ENCODE assay signal across 1 cellular context in the genomic region with DNA sequence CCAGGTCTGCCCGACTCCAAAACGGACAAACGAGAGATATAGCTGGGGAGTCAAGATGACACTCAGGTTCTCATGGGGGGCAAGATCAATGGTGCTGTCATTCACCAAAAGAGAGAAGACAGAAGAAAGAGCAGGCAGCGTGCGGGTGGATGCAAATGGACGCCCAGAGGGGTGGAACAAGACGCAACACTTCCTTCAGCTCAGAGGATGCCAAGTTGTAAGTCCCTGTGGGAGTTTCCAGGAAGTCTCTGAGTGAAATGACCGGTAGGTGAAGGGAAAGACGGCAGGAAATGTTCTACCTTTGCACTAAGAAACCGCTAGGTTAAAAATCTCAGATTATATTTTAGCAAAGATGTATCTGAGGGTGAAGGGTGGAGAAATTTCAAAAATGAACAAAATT.
TF ChIP-seq lines count a peak whose summit lies in the region.

No MANE protein-coding gene starts in this region.

TF ChIP-seq in GM23338, 12 proteins besides CTCF, POLR2A, EP300 and RAD21 (continued from another document):
- TF ChIP-seq, protein P1, sequence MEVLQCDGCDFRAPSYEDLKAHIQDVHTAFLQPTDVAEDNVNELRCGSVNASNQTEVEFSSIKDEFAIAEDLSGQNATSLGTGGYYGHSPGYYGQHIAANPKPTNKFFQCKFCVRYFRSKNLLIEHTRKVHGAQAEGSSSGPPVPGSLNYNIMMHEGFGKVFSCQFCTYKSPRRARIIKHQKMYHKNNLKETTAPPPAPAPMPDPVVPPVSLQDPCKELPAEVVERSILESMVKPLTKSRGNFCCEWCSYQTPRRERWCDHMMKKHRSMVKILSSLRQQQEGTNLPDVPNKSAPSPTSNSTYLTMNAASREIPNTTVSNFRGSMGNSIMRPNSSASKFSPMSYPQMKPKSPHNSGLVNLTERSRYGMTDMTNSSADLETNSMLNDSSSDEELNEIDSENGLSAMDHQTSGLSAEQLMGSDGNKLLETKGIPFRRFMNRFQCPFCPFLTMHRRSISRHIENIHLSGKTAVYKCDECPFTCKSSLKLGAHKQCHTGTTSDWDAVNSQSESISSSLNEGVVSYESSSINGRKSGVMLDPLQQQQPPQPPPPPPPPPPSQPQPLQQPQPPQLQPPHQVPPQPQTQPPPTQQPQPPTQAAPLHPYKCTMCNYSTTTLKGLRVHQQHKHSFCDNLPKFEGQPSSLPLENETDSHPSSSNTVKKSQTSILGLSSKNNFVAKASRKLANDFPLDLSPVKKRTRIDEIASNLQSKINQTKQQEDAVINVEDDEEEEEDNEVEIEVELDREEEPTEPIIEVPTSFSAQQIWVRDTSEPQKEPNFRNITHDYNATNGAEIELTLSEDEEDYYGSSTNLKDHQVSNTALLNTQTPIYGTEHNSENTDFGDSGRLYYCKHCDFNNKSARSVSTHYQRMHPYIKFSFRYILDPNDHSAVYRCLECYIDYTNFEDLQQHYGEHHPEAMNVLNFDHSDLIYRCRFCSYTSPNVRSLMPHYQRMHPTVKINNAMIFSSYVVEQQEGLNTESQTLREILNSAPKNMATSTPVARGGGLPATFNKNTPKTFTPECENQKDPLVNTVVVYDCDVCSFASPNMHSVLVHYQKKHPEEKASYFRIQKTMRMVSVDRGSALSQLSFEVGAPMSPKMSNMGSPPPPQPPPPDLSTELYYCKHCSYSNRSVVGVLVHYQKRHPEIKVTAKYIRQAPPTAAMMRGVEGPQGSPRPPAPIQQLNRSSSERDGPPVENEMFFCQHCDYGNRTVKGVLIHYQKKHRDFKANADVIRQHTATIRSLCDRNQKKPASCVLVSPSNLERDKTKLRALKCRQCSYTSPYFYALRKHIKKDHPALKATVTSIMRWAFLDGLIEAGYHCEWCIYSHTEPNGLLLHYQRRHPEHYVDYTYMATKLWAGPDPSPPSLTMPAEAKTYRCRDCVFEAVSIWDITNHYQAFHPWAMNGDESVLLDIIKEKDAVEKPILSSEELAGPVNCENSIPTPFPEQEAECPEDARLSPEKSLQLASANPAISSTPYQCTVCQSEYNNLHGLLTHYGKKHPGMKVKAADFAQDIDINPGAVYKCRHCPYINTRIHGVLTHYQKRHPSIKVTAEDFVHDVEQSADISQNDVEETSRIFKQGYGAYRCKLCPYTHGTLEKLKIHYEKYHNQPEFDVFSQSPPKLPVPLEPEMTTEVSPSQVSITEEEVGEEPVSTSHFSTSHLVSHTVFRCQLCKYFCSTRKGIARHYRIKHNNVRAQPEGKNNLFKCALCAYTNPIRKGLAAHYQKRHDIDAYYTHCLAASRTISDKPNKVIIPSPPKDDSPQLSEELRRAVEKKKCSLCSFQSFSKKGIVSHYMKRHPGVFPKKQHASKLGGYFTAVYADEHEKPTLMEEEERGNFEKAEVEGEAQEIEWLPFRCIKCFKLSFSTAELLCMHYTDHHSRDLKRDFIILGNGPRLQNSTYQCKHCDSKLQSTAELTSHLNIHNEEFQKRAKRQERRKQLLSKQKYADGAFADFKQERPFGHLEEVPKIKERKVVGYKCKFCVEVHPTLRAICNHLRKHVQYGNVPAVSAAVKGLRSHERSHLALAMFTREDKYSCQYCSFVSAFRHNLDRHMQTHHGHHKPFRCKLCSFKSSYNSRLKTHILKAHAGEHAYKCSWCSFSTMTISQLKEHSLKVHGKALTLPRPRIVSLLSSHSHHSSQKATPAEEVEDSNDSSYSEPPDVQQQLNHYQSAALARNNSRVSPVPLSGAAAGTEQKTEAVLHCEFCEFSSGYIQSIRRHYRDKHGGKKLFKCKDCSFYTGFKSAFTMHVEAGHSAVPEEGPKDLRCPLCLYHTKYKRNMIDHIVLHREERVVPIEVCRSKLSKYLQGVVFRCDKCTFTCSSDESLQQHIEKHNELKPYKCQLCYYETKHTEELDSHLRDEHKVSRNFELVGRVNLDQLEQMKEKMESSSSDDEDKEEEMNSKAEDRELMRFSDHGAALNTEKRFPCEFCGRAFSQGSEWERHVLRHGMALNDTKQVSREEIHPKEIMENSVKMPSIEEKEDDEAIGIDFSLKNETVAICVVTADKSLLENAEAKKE (CRISPR knock-in tag; IDR thresholded peaks at IDR 0.05) = no peak
- TF ChIP-seq, protein P2, sequence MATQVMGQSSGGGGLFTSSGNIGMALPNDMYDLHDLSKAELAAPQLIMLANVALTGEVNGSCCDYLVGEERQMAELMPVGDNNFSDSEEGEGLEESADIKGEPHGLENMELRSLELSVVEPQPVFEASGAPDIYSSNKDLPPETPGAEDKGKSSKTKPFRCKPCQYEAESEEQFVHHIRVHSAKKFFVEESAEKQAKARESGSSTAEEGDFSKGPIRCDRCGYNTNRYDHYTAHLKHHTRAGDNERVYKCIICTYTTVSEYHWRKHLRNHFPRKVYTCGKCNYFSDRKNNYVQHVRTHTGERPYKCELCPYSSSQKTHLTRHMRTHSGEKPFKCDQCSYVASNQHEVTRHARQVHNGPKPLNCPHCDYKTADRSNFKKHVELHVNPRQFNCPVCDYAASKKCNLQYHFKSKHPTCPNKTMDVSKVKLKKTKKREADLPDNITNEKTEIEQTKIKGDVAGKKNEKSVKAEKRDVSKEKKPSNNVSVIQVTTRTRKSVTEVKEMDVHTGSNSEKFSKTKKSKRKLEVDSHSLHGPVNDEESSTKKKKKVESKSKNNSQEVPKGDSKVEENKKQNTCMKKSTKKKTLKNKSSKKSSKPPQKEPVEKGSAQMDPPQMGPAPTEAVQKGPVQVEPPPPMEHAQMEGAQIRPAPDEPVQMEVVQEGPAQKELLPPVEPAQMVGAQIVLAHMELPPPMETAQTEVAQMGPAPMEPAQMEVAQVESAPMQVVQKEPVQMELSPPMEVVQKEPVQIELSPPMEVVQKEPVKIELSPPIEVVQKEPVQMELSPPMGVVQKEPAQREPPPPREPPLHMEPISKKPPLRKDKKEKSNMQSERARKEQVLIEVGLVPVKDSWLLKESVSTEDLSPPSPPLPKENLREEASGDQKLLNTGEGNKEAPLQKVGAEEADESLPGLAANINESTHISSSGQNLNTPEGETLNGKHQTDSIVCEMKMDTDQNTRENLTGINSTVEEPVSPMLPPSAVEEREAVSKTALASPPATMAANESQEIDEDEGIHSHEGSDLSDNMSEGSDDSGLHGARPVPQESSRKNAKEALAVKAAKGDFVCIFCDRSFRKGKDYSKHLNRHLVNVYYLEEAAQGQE (IDR thresholded peaks at IDR 0.05; ENCODE audit: unreplicated experiment) = no peak
- TF ChIP-seq ZNF114 (CRISPR knock-in tag; IDR thresholded peaks at IDR 0.05) (no peak), ZNF331 (CRISPR knock-in tag; IDR thresholded peaks at IDR 0.05; ENCODE audit: low read depth) (no peak), EZH2 (IDR thresholded peaks at IDR 0.05; ENCODE audit: low read depth, unreplicated experiment) (no peak), CREB1 (CRISPR knock-in tag; IDR thresholded peaks at IDR 0.05; ENCODE audit: low read depth) (no peak), STAT1 (IDR thresholded peaks at IDR 0.05; ENCODE audit: unreplicated experiment) (no peak), POLR2AphosphoS5 (IDR thresholded peaks at IDR 0.05; ENCODE audit: low read depth) (no peak), JUNB (IDR thresholded peaks at IDR 0.05; ENCODE audit: unreplicated experiment) (no peak)
- TF ChIP-seq, protein P3, sequence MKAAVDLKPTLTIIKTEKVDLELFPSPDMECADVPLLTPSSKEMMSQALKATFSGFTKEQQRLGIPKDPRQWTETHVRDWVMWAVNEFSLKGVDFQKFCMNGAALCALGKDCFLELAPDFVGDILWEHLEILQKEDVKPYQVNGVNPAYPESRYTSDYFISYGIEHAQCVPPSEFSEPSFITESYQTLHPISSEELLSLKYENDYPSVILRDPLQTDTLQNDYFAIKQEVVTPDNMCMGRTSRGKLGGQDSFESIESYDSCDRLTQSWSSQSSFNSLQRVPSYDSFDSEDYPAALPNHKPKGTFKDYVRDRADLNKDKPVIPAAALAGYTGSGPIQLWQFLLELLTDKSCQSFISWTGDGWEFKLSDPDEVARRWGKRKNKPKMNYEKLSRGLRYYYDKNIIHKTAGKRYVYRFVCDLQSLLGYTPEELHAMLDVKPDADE (IDR thresholded peaks at IDR 0.05) = no peak
TF ChIP-seq in GM23338: peak in this region for 0.
